30 cellular contexts compared by ENCODE assay signal in the genomic region with DNA sequence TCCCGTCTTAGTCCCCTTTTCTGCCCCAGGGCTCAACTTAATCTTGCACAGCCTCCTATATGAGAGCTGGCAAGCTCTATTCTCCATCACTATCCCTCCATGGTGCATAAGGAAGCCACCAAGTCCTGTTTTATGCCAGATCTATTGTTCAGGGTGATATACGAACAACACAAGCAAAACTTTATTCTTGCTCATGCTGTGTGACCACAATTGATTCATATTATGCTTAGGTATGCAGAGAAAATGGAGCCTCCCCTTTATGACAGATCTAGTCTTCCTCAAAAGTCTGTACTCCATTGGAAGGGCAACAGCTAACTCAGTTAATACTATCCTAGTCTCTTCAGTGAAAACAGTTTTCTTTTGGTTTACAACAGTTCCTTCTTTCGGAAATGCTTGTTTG. TPM values are rescaled to one million over a fixed set of nuclear protein-coding genes. Genes with fewer than 3 reads are reported as not detected.
DNase-seq lines count a peak whose midpoint lies in the region; ATAC-seq, FAIRE-seq and TF ChIP-seq lines count a peak whose summit lies in the region.
"Had no signal": no experiment of that assay in that cellular context is flagged by ENCODE, and none has a peak within 500 bp of the region (broad histone marks: within the 10 kb centered on the region; RNA-seq: fewer than 3 reads in every experiment).

No MANE protein-coding gene starts in this region.

- H3K4me3 ChIP-seq in Loucy (ENCODE audit: low read length, poor library complexity, severe bottlenecking) (no peak overlapping the region), endothelial cell of umbilical vein (replicated peaks in 1 of 3; ENCODE audit: insufficient read depth in 1 of 3, low read depth in 1 of 3, low read length in 3 of 3) (no peak overlapping the region), neural progenitor cell (no peak overlapping the region)
- H3K4me3 ChIP-seq: ascending aorta, coronary artery, heart left ventricle, skin epidermis had no signal

- no peaks in the 10 kb centered on the region for H3K9me3 Mint-ChIP-seq in neural progenitor cell
- H3K9me3 Mint-ChIP-seq: activated B cell treated with CpG ODN at 0.5 μM for 24 hours; activated T-cell treated with anti-CD3 and anti-CD28 coated beads, Interleukin-2, amount 50 U/mL, for 4 hours; natural killer cell; stimulated activated naive B cell treated with anti-CD40 and anti-IgM and Interleukin-4, amounts not matched to agents 10 μg/mL and 1 μg/mL and 100 μg/mL, for 72 hours had no signal

- H3K36me3 ChIP-seq in Loucy (ENCODE audit: insufficient read depth, low read length) = no peaks in the 10 kb centered on the region
- H3K36me3 ChIP-seq in endothelial cell of umbilical vein (ENCODE audit: control insufficient read depth in 2 of 2, extremely low read depth in 1 of 2, insufficient read depth in 2 of 2, low read length in 2 of 2) = no peaks in the 10 kb centered on the region
- no peaks in the 10 kb centered on the region for H3K36me3 ChIP-seq in neural progenitor cell
- H3K36me3 ChIP-seq: ascending aorta, BE2C, heart left ventricle had no signal

- dilution Hi-C loops in endothelial cell of umbilical vein (cut with MboI; ENCODE audit: extremely low pct_ligation_motif_present, low sequenced_read_pairs) = no loop called here

- H3K4me3 Mint-ChIP-seq in neural progenitor cell = no peak overlapping the region
- H3K4me3 Mint-ChIP-seq: activated B cell treated with CpG ODN at 0.5 μM for 24 hours; activated T-cell treated with anti-CD3 and anti-CD28 coated beads, Interleukin-2, amount 50 U/mL, for 4 hours; natural killer cell; stimulated activated naive B cell treated with anti-CD40 and anti-IgM and Interleukin-4, amounts not matched to agents 10 μg/mL and 1 μg/mL and 100 μg/mL, for 72 hours had no signal

- no peaks in the 10 kb centered on the region for H3K9me3 ChIP-seq in Loucy (ENCODE audit: insufficient read depth, low read depth, low read length)
- H3K9me3 ChIP-seq in endothelial cell of umbilical vein (replicated peaks; ENCODE audit: control insufficient read depth, insufficient read depth, low read length) = no peaks in the 10 kb centered on the region
- H3K9me3 ChIP-seq in neural progenitor cell (ENCODE audit: low read depth) = no peaks in the 10 kb centered on the region
- H3K9me3 ChIP-seq: ascending aorta, BE2C, heart left ventricle had no signal

- intact Hi-C loops in endothelial cell of umbilical vein (cut with micrococcal nuclease) = no loop called here

- no TSS peak for BruUV-seq in endothelial cell of umbilical vein (replicated peaks; lab: Mats Ljungman, UMichigan)

- peak overlapping the region; percentile 92 for H2AFZ ChIP-seq in Loucy (ENCODE audit: low read length)
- peak overlapping the region; percentile 15 for H2AFZ ChIP-seq in endothelial cell of umbilical vein (ENCODE audit: low read depth, low read length)
- H2AFZ ChIP-seq in neural progenitor cell (replicated peaks) = peak overlapping the region; percentile 73

- DNase-seq in GM03348 (ENCODE audit: low spot score) = peak; percentile 11
- no peak for DNase-seq in endothelial cell of umbilical vein (ENCODE audit: low read depth, low spot score)
- no peak for DNase-seq in neural progenitor cell (ENCODE audit: low spot score)
- no peak for DNase-seq in activated effector memory CD4-positive, alpha-beta T cell treated with anti-CD3 and anti-CD28 coated beads, Interleukin-2, amount 50 U/mL, for 16 hours
- no peak for DNase-seq in C1 segment of cervical spinal cord (lab: John Stamatoyannopoulos, UW)
- DNase-seq: ACHN; activated B cell treated with CpG ODN at 0.5 μM for 24 hours; activated CD4-positive, alpha-beta T cell treated with anti-CD3 and anti-CD28 coated beads, Interleukin-2, amount 50 U/mL, for 1 hour; activated T-cell treated with anti-CD3 and anti-CD28 coated beads, Interleukin-2, amount 50 U/mL, for 4 hours; BE2C; effector memory CD4-positive, alpha-beta T cell; foreskin melanocyte; heart left ventricle; KG1; kidney; natural killer cell; NCI-H1417 treated with DMSO at 0.1 percent for 48 hours; NCI-H2029 treated with DMSO at 0.1 percent for 48 hours; NCI-H2227 treated with DMSO at 0.1 percent for 48 hours; RPMI8226; stimulated activated naive B cell treated with anti-CD40 and anti-IgM and Interleukin-4, amounts not matched to agents 10 μg/mL and 1 μg/mL and 100 μg/mL, for 72 hours; substantia nigra; trophoblast cell had no signal

- no peak for FAIRE-seq in endothelial cell of umbilical vein (lab: Jason Lieb, UNC)
- FAIRE-seq: G401.6, kidney had no signal

- POLR2A ChIA-PET in endothelial cell of umbilical vein (lab: Charles Lee) = no interaction called here

- H3K4me1 ChIP-seq in Loucy (ENCODE audit: insufficient read depth, low read length, poor library complexity, severe bottlenecking) (peaks cover 4% of the 10 kb centered on the region), endothelial cell of umbilical vein (ENCODE audit: control insufficient read depth, extremely low read depth, insufficient read depth, low read length) (peaks cover 4% of the 10 kb centered on the region), neural progenitor cell (peaks cover 7% of the 10 kb centered on the region)
- H3K4me1 ChIP-seq: BE2C had no signal

- no peak overlapping the region for H3K27ac Mint-ChIP-seq in neural progenitor cell
- H3K27ac Mint-ChIP-seq: activated B cell treated with CpG ODN at 0.5 μM for 24 hours; natural killer cell; stimulated activated naive B cell treated with anti-CD40 and anti-IgM and Interleukin-4, amounts not matched to agents 10 μg/mL and 1 μg/mL and 100 μg/mL, for 72 hours had no signal

- H3K4me2 ChIP-seq in Loucy (ENCODE audit: low read depth, low read length, poor library complexity, severe bottlenecking) (no peak overlapping the region), endothelial cell of umbilical vein (ENCODE audit: insufficient read depth, low read length) (no peak overlapping the region), neural progenitor cell (no peak overlapping the region)

- ATAC-seq in GM18505 (IDR thresholded peaks at IDR 0.05; ENCODE audit: unreplicated experiment) = no peak
- no peak for ATAC-seq in GM19023 (IDR thresholded peaks at IDR 0.05; ENCODE audit: unreplicated experiment)
- ATAC-seq: activated T-cell treated with anti-CD3 and anti-CD28 coated beads, Interleukin-2, amount 50 U/mL, for 4 hours; heart left ventricle; natural killer cell; stimulated activated naive B cell treated with anti-CD40 and anti-IgM and Interleukin-4, amounts not matched to agents 10 μg/mL and 1 μg/mL and 100 μg/mL, for 72 hours had no signal

- no peaks in the 10 kb centered on the region for H3K9me2 ChIP-seq in Loucy (replicated peaks; ENCODE audit: low read depth, low read length)

- CTCF ChIA-PET in endothelial cell of umbilical vein (lab: Charles Lee) = no interaction called here

- TF ChIP-seq CTCF in Loucy (conservative IDR thresholded peaks at IDR 0.05; ENCODE audit: low read length) (no peak), endothelial cell of umbilical vein (IDR thresholded peaks at IDR 0.05; ENCODE audit: extremely low read depth in 1 of 2, insufficient read depth in 1 of 2, low read depth in 1 of 2, low read length in 2 of 2) (no peak), neural progenitor cell (IDR thresholded peaks at IDR 0.05) (no peak)

- no peaks in the 10 kb centered on the region for H4K20me1 ChIP-seq in Loucy (ENCODE audit: insufficient read depth, low read length, poor library complexity, severe bottlenecking)
- no peaks in the 10 kb centered on the region for H4K20me1 ChIP-seq in endothelial cell of umbilical vein (replicated peaks; ENCODE audit: control insufficient read depth, extremely low read depth, insufficient read depth, low read length)
- H4K20me1 ChIP-seq in neural progenitor cell (ENCODE audit: low read depth) = no peaks in the 10 kb centered on the region

- peaks cover 5% of the 10 kb centered on the region for H3K27me3 Mint-ChIP-seq in neural progenitor cell (ENCODE audit: insufficient read depth, low read depth)
- H3K27me3 Mint-ChIP-seq: activated B cell treated with CpG ODN at 0.5 μM for 24 hours; stimulated activated naive B cell treated with anti-CD40 and anti-IgM and Interleukin-4, amounts not matched to agents 10 μg/mL and 1 μg/mL and 100 μg/mL, for 72 hours had no signal

- H3K79me2 ChIP-seq in Loucy (ENCODE audit: insufficient read depth, low read length) (peaks cover 2% of the 10 kb centered on the region; the same call in 1 of the 2 replicates), endothelial cell of umbilical vein (ENCODE audit: control insufficient read depth, insufficient read depth, low read length) (no peaks in the 10 kb centered on the region), neural progenitor cell (ENCODE audit: low read depth) (no peaks in the 10 kb centered on the region)

- TF ChIP-seq POLR2A in endothelial cell of umbilical vein (IDR thresholded peaks at IDR 0.05; ENCODE audit: low read depth, low read length) (no peak), GM18505 (IDR thresholded peaks at IDR 0.05; ENCODE audit: borderline replicate concordance, extremely low read depth, insufficient read depth, insufficient read length) (no peak)

- no peaks in the 10 kb centered on the region for H3K9me1 ChIP-seq in endothelial cell of umbilical vein (replicated peaks; ENCODE audit: control insufficient read depth, extremely low read depth, insufficient read depth, low read length)

- H3K9ac ChIP-seq in Loucy (ENCODE audit: low read depth, low read length, poor library complexity, severe bottlenecking) = no peak overlapping the region
- no peak overlapping the region for H3K9ac ChIP-seq in endothelial cell of umbilical vein (replicated peaks; ENCODE audit: extremely low read depth, insufficient read depth, low read length)
- H3K9ac ChIP-seq in neural progenitor cell = no peak overlapping the region

- peaks cover 5% of the 10 kb centered on the region; the same call in 1 of the 2 replicates for H3F3A ChIP-seq in Loucy (ENCODE audit: low read depth)
- peaks cover 16% of the 10 kb centered on the region for H3F3A ChIP-seq in neural progenitor cell (ENCODE audit: low read depth)

- H3K4me1 Mint-ChIP-seq in neural progenitor cell = peaks cover 3% of the 10 kb centered on the region

- H3K27me3 ChIP-seq in Loucy (ENCODE audit: insufficient read depth, low read length, poor library complexity, severe bottlenecking) (no peaks in the 10 kb centered on the region), endothelial cell of umbilical vein (ENCODE audit: control insufficient read depth in 2 of 2, insufficient read depth in 2 of 2, low read length in 2 of 2) (peaks cover 5 to 6% of the 10 kb centered on the region in 2 experiments), neural progenitor cell (no peaks in the 10 kb centered on the region)
- H3K27me3 ChIP-seq: ascending aorta, BE2C, heart left ventricle had no signal

- no peaks in the 10 kb centered on the region for H3K36me3 Mint-ChIP-seq in neural progenitor cell
- H3K36me3 Mint-ChIP-seq: natural killer cell; stimulated activated naive B cell treated with anti-CD40 and anti-IgM and Interleukin-4, amounts not matched to agents 10 μg/mL and 1 μg/mL and 100 μg/mL, for 72 hours had no signal

- H3K27ac ChIP-seq in endothelial cell of umbilical vein (ENCODE audit: insufficient read depth, low read depth, low read length) (no peak overlapping the region), neural progenitor cell (no peak overlapping the region)
- H3K27ac ChIP-seq: ascending aorta, coronary artery had no signal

RNA-seq across cellular contexts. Expression of a gene that starts 4.7 kb away (rescaled TPM):
- 19.4 and 20.4 TPM in 2 replicates for total RNA-seq in endothelial cell of umbilical vein
- 9.9 and 13.3 TPM in 2 replicates for polyA plus RNA-seq in endothelial cell of umbilical vein
- polyA plus RNA-seq in endothelial cell of umbilical vein (2011; cell fraction: cytosol; rRNA removed) = 11.7 and 13.3 TPM in 2 replicates
- polyA plus RNA-seq in endothelial cell of umbilical vein (2011; cell fraction: nucleus; rRNA removed) = 28.2 and 32.1 TPM in 2 replicates
- polyA plus RNA-seq in endothelial cell of umbilical vein (2012) = 15.2 and 18.3 TPM in 2 replicates
- polyA minus RNA-seq in endothelial cell of umbilical vein = 12.2 and 17.6 TPM in 2 replicates
- polyA minus RNA-seq in endothelial cell of umbilical vein (2011; cell fraction: cytosol; rRNA and poly(A)+ RNA removed) = 6.9 TPM
- 20.0 and 30.4 TPM in 2 replicates for polyA minus RNA-seq in endothelial cell of umbilical vein (2011; cell fraction: nucleus; rRNA and poly(A)+ RNA removed)
- 14.1 and 29.1 TPM in 2 replicates for total RNA-seq in neural progenitor cell (ENCODE audit: low replicate concordance)

Comparison
In these comparisons a context has a peak if more than half of its experiments do, and no peak if none do; other contexts are left out.
1. H2AFZ ChIP-seq: peak in every context shown above with its lines; median percentile 92 in Loucy; 73 in neural progenitor cell; 15 in endothelial cell of umbilical vein.